20 cellular contexts compared by ENCODE assay signal in genomic region chr3:168655591-168655990, GRCh38.
"Had no signal": no experiment of that assay in that cellular context is flagged by ENCODE, and none has a peak within 500 bp of the region (broad histone marks: within the 10 kb centered on the region; RNA-seq: fewer than 3 reads in every experiment).

No MANE protein-coding gene starts in this region.

- H3K36me3 ChIP-seq: esophagus muscularis mucosa, gastroesophageal sphincter, heart left ventricle, left lung had no signal

- H3K27me3 Mint-ChIP-seq: naive thymus-derived CD4-positive, alpha-beta T cell had no signal

- H3K36me3 Mint-ChIP-seq: memory B cell; naive thymus-derived CD4-positive, alpha-beta T cell had no signal

- H3K4me1 ChIP-seq: esophagus muscularis mucosa, gastroesophageal sphincter, heart left ventricle, left lung had no signal

- ATAC-seq: foreskin keratinocyte; gastroesophageal sphincter; heart left ventricle; left cardiac atrium; left lung; left ventricle myocardium superior; naive thymus-derived CD4-positive, alpha-beta T cell had no signal

- H3K4me3 Mint-ChIP-seq: memory B cell; naive thymus-derived CD4-positive, alpha-beta T cell had no signal

- H2AFZ ChIP-seq: hepatocyte had no signal

- H3K79me2 ChIP-seq: hepatocyte had no signal

- H3K9me3 ChIP-seq: esophagus muscularis mucosa, gastroesophageal sphincter had no signal

- H3K27ac Mint-ChIP-seq: memory B cell; naive thymus-derived CD4-positive, alpha-beta T cell had no signal

- H3K4me1 Mint-ChIP-seq: memory B cell; naive thymus-derived CD4-positive, alpha-beta T cell had no signal

- H3K4me2 ChIP-seq: hepatocyte had no signal

- H3K27ac ChIP-seq: coronary artery, dorsolateral prefrontal cortex, esophagus muscularis mucosa, foreskin keratinocyte, gastroesophageal sphincter, heart left ventricle, hepatocyte, left lung had no signal

- DNase-seq: dermis blood vessel endothelial cell; dorsolateral prefrontal cortex; effector CD4-positive, alpha-beta T cell; effector memory CD4-positive, alpha-beta T cell; foreskin keratinocyte; heart left ventricle; hypothalamus; left cardiac atrium; left lung; left ventricle myocardium superior; mammary epithelial cell; mesendoderm; midbrain; naive thymus-derived CD4-positive, alpha-beta T cell had no signal

- H3K27me3 ChIP-seq: esophagus muscularis mucosa, foreskin keratinocyte, gastroesophageal sphincter, hepatocyte, left lung had no signal

- H3K4me3 ChIP-seq: coronary artery, dorsolateral prefrontal cortex, esophagus muscularis mucosa, gastroesophageal sphincter, heart left ventricle, hepatocyte, left lung, lung had no signal
